In the genomic region with DNA sequence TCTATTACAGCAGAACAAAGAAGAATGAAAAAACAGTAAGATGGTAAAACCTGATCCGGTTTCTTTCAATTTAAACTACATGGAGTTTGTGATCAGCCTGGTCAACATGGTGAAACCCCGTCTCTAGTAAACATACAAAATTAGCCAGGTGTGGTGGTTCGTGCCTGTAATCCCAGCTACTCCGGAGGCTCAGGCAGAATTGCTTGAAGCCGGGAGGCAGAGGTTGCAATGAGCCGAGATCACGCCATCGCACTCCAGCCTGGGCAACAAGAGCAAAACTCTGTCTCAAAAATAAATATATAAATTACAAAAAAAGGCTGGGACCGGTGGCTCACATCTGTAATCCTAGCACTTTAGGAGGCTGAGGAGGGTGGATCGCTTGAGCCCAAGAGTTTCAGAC, we compare ENCODE assay signal across 13 cellular contexts. TPM values are rescaled to one million over a fixed set of nuclear protein-coding genes. Genes with fewer than 3 reads are reported as not detected.
DNase-seq lines count a peak whose midpoint lies in the region; ATAC-seq, FAIRE-seq and TF ChIP-seq lines count a peak whose summit lies in the region.
"Not testable (repeated sequence)": the region's sequence is repeated elsewhere in the genome, so short reads cannot be mapped to it uniquely, and the experiment has no call there.
"Had no signal": no experiment of that assay in that cellular context is flagged by ENCODE, and none has a peak within 500 bp of the region (broad histone marks: within the 10 kb centered on the region; RNA-seq: fewer than 3 reads in every experiment).

No MANE protein-coding gene starts in this region.

- ATAC-seq in PC-3; activated CD8-positive, alpha-beta T cell treated with anti-CD3 and anti-CD28 coated beads for 36 hours; GM12878; upper lobe of right lung: not testable (repeated sequence)

- peaks cover 55% of the 10 kb centered on the region for H4K20me1 ChIP-seq in PC-3 (ENCODE audit: low read length)
- not testable (repeated sequence) for H4K20me1 ChIP-seq in GM12878 (ENCODE audit: control insufficient read depth, insufficient read depth)

- H3K27me3 ChIP-seq in PC-3 (ENCODE audit: low read length); GM12878 (replicated peaks in 1 of 2; ENCODE audit: control insufficient read depth in 2 of 2, insufficient read depth in 2 of 2, low read length in 1 of 2); esophagus muscularis mucosa; rectal smooth muscle tissue (ENCODE audit: control insufficient read depth, insufficient read depth, low read length); upper lobe of right lung: not testable (repeated sequence)

- in situ Hi-C loops in GM12878 (cut with MboI) = loop anchor here (5.0 kb wide), 1 partner anchor 137 kb away; no protein-coding TSS in a partner anchor

- BruUV-seq in Calu3 (replicated peaks; lab: Mats Ljungman, UMichigan); PC-3 (replicated peaks; lab: Mats Ljungman, UMichigan); GM12878 (replicated peaks; lab: Mats Ljungman, UMichigan): not testable (repeated sequence)

- H3K79me2 ChIP-seq in PC-3 (ENCODE audit: low read length) = peaks cover 90% of the 10 kb centered on the region
- peaks cover 55% of the 10 kb centered on the region for H3K79me2 ChIP-seq in GM12878 (ENCODE audit: control insufficient read depth, insufficient read depth, low read length)

- POLR2A ChIA-PET in PC-3 (lab: Charles Lee; ENCODE audit: unreplicated experiment) = interaction anchor here (0.6 to 1.4 kb wide), 3 partner anchors 12 to 32 kb away, joined by 4 to 16 read pairs (median 4); no protein-coding TSS in a partner anchor
- POLR2A ChIA-PET in activated CD8-positive, alpha-beta T cell treated with anti-CD3 and anti-CD28 coated beads for 36 hours (lab: Charles Lee) = interaction anchor here (0.5 to 6.0 kb wide), 6 partner anchors 9 to 1764 kb away, joined by 3 to 46 read pairs (median 11); a partner anchor contains a TSS
- POLR2A ChIA-PET in GM12878 (lab: Charles Lee) = interaction anchor here (0.6 to 3.0 kb wide), 10 partner anchors 15 to 392 kb away, joined by 3 to 11 read pairs (median 4); a partner anchor contains a TSS

- peaks cover 62% of the 10 kb centered on the region for H3K36me3 ChIP-seq in PC-3 (ENCODE audit: low read depth, low read length)
- peaks cover 7 to 40% of the 10 kb centered on the region in 2 experiments for H3K36me3 ChIP-seq in GM12878 (ENCODE audit: control insufficient read depth in 2 of 2, insufficient read depth in 2 of 2, low read length in 1 of 2)
- peaks cover 46 to 79% (median 66%) of the 10 kb centered on the region in 4 donors for H3K36me3 ChIP-seq in esophagus muscularis mucosa
- H3K36me3 ChIP-seq in rectal smooth muscle tissue (ENCODE audit: control insufficient read depth, insufficient read depth, low read length) = peaks cover 28% of the 10 kb centered on the region
- peaks cover 77% of the 10 kb centered on the region for H3K36me3 ChIP-seq in upper lobe of right lung

- SMC1A ChIA-PET in GM12878 (lab: Charles Lee; ENCODE audit: uncharacterized antibody, unreplicated experiment) = interaction anchor here (0.6 to 6.0 kb wide), 15 partner anchors 8 to 135 kb away, joined by 3 to 51 read pairs (median 4); a partner anchor contains a TSS

- H3K27me3 Mint-ChIP-seq in Calu3 (ENCODE audit: unreplicated experiment); activated CD8-positive, alpha-beta T cell treated with anti-CD3 and anti-CD28 coated beads for 36 hours: not testable (repeated sequence)

- CTCF ChIA-PET in Calu3 (lab: Charles Lee) = interaction anchor here (0.8 to 1.6 kb wide), 2 partner anchors 10 to 73 kb away, joined by 4 to 5 read pairs; no protein-coding TSS in a partner anchor
- CTCF ChIA-PET in PC-3 (lab: Charles Lee) = not testable (repeated sequence)
- CTCF ChIA-PET in activated CD8-positive, alpha-beta T cell treated with anti-CD3 and anti-CD28 coated beads for 36 hours (lab: Charles Lee) = interaction anchor here (1.2 to 6.1 kb wide), 4 partner anchors 48 to 123 kb away, joined by 3 to 78 read pairs (median 6); a partner anchor contains a TSS
- CTCF ChIA-PET in GM12878 (lab: Yijun Ruan, JAX) = interaction anchor here (0.6 to 6.4 kb wide), 5 partner anchors 15 to 135 kb away, joined by 3 to 84 read pairs (median 15); no protein-coding TSS in a partner anchor

- not testable (repeated sequence) for H3K4me3 Mint-ChIP-seq in Calu3 (ENCODE audit: low read depth, unreplicated experiment)
- H3K4me3 Mint-ChIP-seq in activated CD8-positive, alpha-beta T cell treated with anti-CD3 and anti-CD28 coated beads for 36 hours = peak overlapping the region; percentile 38

- H2AFZ ChIP-seq in PC-3 (ENCODE audit: low read length); GM12878 (ENCODE audit: control insufficient read depth, low read depth, low read length): not testable (repeated sequence)

- peak overlapping the region; percentile 88 for H3K4me2 ChIP-seq in PC-3 (ENCODE audit: low read length)
- H3K4me2 ChIP-seq in GM12878 (ENCODE audit: control insufficient read depth, insufficient read depth) = peak overlapping the region; percentile 80; the same call in 1 of the 2 replicates

- not testable (repeated sequence) for DNase-seq in Calu3; PC-3; activated CD8-positive, alpha-beta T cell treated with anti-CD3 and anti-CD28 coated beads for 36 hours; GM12878 (ENCODE audit: low read depth, low spot score); esophagus muscularis mucosa (ENCODE audit: extremely low spot score); upper lobe of right lung
- DNase-seq in mesenteric fat pad (ENCODE audit: low spot score) = peak; percentile 12

- H3K27ac Mint-ChIP-seq in Calu3 (ENCODE audit: unreplicated experiment) = peak overlapping the region; percentile 13
- H3K27ac Mint-ChIP-seq in activated CD8-positive, alpha-beta T cell treated with anti-CD3 and anti-CD28 coated beads for 36 hours = peak overlapping the region; percentile 70

- TF ChIP-seq EP300 in GM12878 (IDR thresholded peaks at IDR 0.05; ENCODE audit: borderline replicate concordance in 1 of 2, control insufficient read depth in 1 of 2, low read depth in 2 of 2, low read length in 2 of 2); esophagus muscularis mucosa (IDR thresholded peaks at IDR 0.05): not testable (repeated sequence)

- RAD21 ChIA-PET in GM12878 (lab: Charles Lee; ENCODE audit: unreplicated experiment) = interaction anchor here (0.7 to 6.4 kb wide), 5 partner anchors 48 to 73 kb away, joined by 3 to 49 read pairs (median 3); a partner anchor contains a TSS

- peak overlapping the region; percentile 49 for H3K9ac ChIP-seq in PC-3 (ENCODE audit: low read length)
- not testable (repeated sequence) for H3K9ac ChIP-seq in GM12878 (ENCODE audit: control insufficient read depth, insufficient read depth, low read length); rectal smooth muscle tissue (ENCODE audit: low read length)

- not testable (repeated sequence) for H3K9me3 Mint-ChIP-seq in Calu3 (ENCODE audit: low read depth, unreplicated experiment); activated CD8-positive, alpha-beta T cell treated with anti-CD3 and anti-CD28 coated beads for 36 hours

- not testable (repeated sequence) for H3K36me3 Mint-ChIP-seq in Calu3 (ENCODE audit: insufficient read depth, unreplicated experiment)
- peaks cover 52% of the 10 kb centered on the region for H3K36me3 Mint-ChIP-seq in activated CD8-positive, alpha-beta T cell treated with anti-CD3 and anti-CD28 coated beads for 36 hours (ENCODE audit: low read depth)

- peaks cover 24% of the 10 kb centered on the region for H3F3A ChIP-seq in PC-3 (ENCODE audit: low read length, unreplicated experiment)

- H3K4me3 ChIP-seq in PC-3 (ENCODE audit: low read length) = peak overlapping the region; percentile 80
- peak overlapping the region; percentile 99 for H3K4me3 ChIP-seq in GM12878
- peak overlapping the region in 3 of 4 donors; percentile 10 to 29 (median 12) for H3K4me3 ChIP-seq in esophagus muscularis mucosa
- peak overlapping the region; percentile 11 for H3K4me3 ChIP-seq in rectal smooth muscle tissue (ENCODE audit: low read length)
- peak overlapping the region; percentile 15 for H3K4me3 ChIP-seq in upper lobe of right lung

- H3K4me1 ChIP-seq in PC-3 (ENCODE audit: insufficient read depth, low read length) = peaks cover 46% of the 10 kb centered on the region
- H3K4me1 ChIP-seq in GM12878 (ENCODE audit: control insufficient read depth, insufficient read depth, low read length) = peaks cover 10% of the 10 kb centered on the region
- peaks cover 41 to 52% (median 51%) of the 10 kb centered on the region in 4 donors for H3K4me1 ChIP-seq in esophagus muscularis mucosa
- H3K4me1 ChIP-seq in rectal smooth muscle tissue (ENCODE audit: control insufficient read depth, insufficient read depth, low read length) = peaks cover 15% of the 10 kb centered on the region
- H3K4me1 ChIP-seq in upper lobe of right lung = peaks cover 42% of the 10 kb centered on the region

- 96% methylated on average over 10 of the region's 10 CpGs for WGBS in GM12878 (ENCODE audit: insufficient coverage, insufficient replicate concordance, low lambda C conversion rate, missing lambda C conversion rate)
- 72% methylated on average over 10 of the region's 10 CpGs for WGBS in esophagus muscularis mucosa

- not testable (repeated sequence) for TF ChIP-seq POLR2A in GM12878 (IDR thresholded peaks at IDR 0.05; ENCODE audit: low read depth, low read length); esophagus muscularis mucosa (IDR thresholded peaks at IDR 0.05; ENCODE audit: low read depth)

- not testable (repeated sequence) for FAIRE-seq in GM12878 (lab: Jason Lieb, UNC)

- intact Hi-C loops in Calu3 (cut with micrococcal nuclease; ENCODE audit: unreplicated experiment); activated CD8-positive, alpha-beta T cell treated with anti-CD3 and anti-CD28 coated beads for 36 hours (cut with micrococcal nuclease); GM12878 (cut with micrococcal nuclease; ENCODE audit: unreplicated experiment); esophagus muscularis mucosa (cut with DNase I); upper lobe of right lung (cut with DNase I): not testable (repeated sequence)
- intact Hi-C loops in PC-3 (cut with micrococcal nuclease) = loop anchor here (2.0 to 5.0 kb wide), 3 partner anchors 38 to 183 kb away; a partner anchor contains a TSS

- H3K27ac ChIP-seq in PC-3 (ENCODE audit: low read length) = peak overlapping the region; percentile 55
- not testable (repeated sequence) for H3K27ac ChIP-seq in GM12878 (ENCODE audit: control insufficient read depth, insufficient read depth); rectal smooth muscle tissue (ENCODE audit: low read depth, low read length)
- H3K27ac ChIP-seq in esophagus muscularis mucosa (replicated peaks in 1 of 4) = peak overlapping the region in 1 of 4 donors; percentile 21
- H3K27ac ChIP-seq in upper lobe of right lung = peak overlapping the region; percentile 18

- not testable (repeated sequence) for H3K9me3 ChIP-seq in PC-3 (ENCODE audit: low read length); GM12878 (replicated peaks; ENCODE audit: control insufficient read depth, insufficient read depth, low read length); esophagus muscularis mucosa; upper lobe of right lung

- peaks cover 25% of the 10 kb centered on the region for H3K4me1 Mint-ChIP-seq in Calu3 (ENCODE audit: low read depth, unreplicated experiment)
- H3K4me1 Mint-ChIP-seq in activated CD8-positive, alpha-beta T cell treated with anti-CD3 and anti-CD28 coated beads for 36 hours (ENCODE audit: low read depth) = peaks cover 36% of the 10 kb centered on the region

- TF ChIP-seq RAD21 in GM12878 (IDR thresholded peaks at IDR 0.05; ENCODE audit: insufficient read depth, low read depth, low read length) = not testable (repeated sequence)

- not testable (repeated sequence) for H3K9me2 ChIP-seq in PC-3 (replicated peaks; ENCODE audit: low read length)

- not testable (repeated sequence) for TF ChIP-seq CTCF in Calu3 (IDR thresholded peaks at IDR 0.05; ENCODE audit: unreplicated experiment); PC-3 (conservative IDR thresholded peaks at IDR 0.05; ENCODE audit: low read depth, low read length); activated CD8-positive, alpha-beta T cell treated with anti-CD3 and anti-CD28 coated beads for 36 hours (IDR thresholded peaks at IDR 0.05); GM12878 (IDR thresholded peaks at IDR 0.05 in 2 of 3, conservative IDR thresholded peaks at IDR 0.05 in 1 of 3; ENCODE audit: control insufficient read depth in 2 of 3, extremely low read depth in 1 of 3, insufficient read depth in 1 of 3, low read depth in 3 of 3, low read length in 3 of 3); esophagus muscularis mucosa (IDR thresholded peaks at IDR 0.05); upper lobe of right lung (IDR thresholded peaks at IDR 0.05)

RNA-seq across cellular contexts. Expression of a gene that starts 3.5 kb away (rescaled TPM):
- total RNA-seq in Calu3 (2022) (99.3 and 107 TPM in 2 replicates), PC-3 (2014; rRNA removed) (63.4 and 64.4 TPM in 2 replicates), GM12878 (2014; rRNA removed) (40.8 and 42.1 TPM in 2 replicates), GM12878 (2014; rRNA removed; fragmentation: Illumina TruSeq; extraction: Trizol) (42.8 and 44.4 TPM in 2 replicates), GM12878 (2021) (40.5 and 41.1 TPM in 2 replicates), esophagus muscularis mucosa (10 to 100 TPM; 25.8 to 41.5 (median 29.2) TPM), mesenteric fat pad (30.7 TPM), upper lobe of right lung (40.1 TPM)
- total RNA-seq in activated CD8-positive, alpha-beta T cell treated with anti-CD3 and anti-CD28 coated beads for 36 hours = 10 to 100 TPM; 68.1 to 71.3 TPM
- 216 and 221 TPM in 2 replicates for total RNA-seq in GM12878 (2013; cell fraction: nucleolus; rRNA removed)
- polyA plus RNA-seq in GM12878 (2011; ENCODE audit: low read depth) = 33.9 TPM
- polyA plus RNA-seq in GM12878 (2011; rRNA removed) (109 and 120 TPM in 2 replicates), GM12878 (2014; fragmentation: Illumina TruSeq; extraction: Trizol) (47.8 and 62.4 TPM in 2 replicates), GM12878 (2014; fragmentation: Nextera tagmentation; extraction: Ambion mirVana) (10 to 100 TPM; 11.7 to 15.1 TPM), GM12878 (2014; rRNA removed) (58.2 and 70.5 TPM in 2 replicates), GM12878 (2016; fragmentation: Nextera tagmentation; extraction: Ambion mirVana) (10 to 100 TPM; 39.5 to 46.9 TPM)
- polyA plus RNA-seq in GM12878 (2011; cell fraction: cytosol; rRNA removed) = 83.7 and 84.8 TPM in 2 replicates
- polyA plus RNA-seq in GM12878 (2011; cell fraction: nucleus; rRNA removed) = 141 and 162 TPM in 2 replicates
- polyA plus RNA-seq in GM12878 (2012) = 33.4 and 38.1 TPM in 2 replicates
- polyA minus RNA-seq in GM12878 (2011; rRNA and poly(A)+ RNA removed) = 90.9 and 110 TPM in 2 replicates
- 37.3 and 41.2 TPM in 2 replicates for polyA minus RNA-seq in GM12878 (2011; cell fraction: cytosol; rRNA and poly(A)+ RNA removed)
- 77.4 and 88.9 TPM in 2 replicates for polyA minus RNA-seq in GM12878 (2011; cell fraction: nucleus; rRNA and poly(A)+ RNA removed)

RNA-seq across cellular contexts. Expression of a gene that starts 10.7 kb away (rescaled TPM):
- not detected in 2 replicates for total RNA-seq in Calu3 (2022)
- not detected in 2 replicates for total RNA-seq in PC-3 (2014; rRNA removed)
- total RNA-seq in activated CD8-positive, alpha-beta T cell treated with anti-CD3 and anti-CD28 coated beads for 36 hours = not detected
- total RNA-seq in GM12878 (2013; cell fraction: nucleolus; rRNA removed) = 0.56 TPM in 1 of 2 replicates, not detected in the other
- 0.40 TPM in 1 of 2 replicates, not detected in the other for total RNA-seq in GM12878 (2014; rRNA removed)
- not detected in 2 replicates for total RNA-seq in GM12878 (2014; rRNA removed; fragmentation: Illumina TruSeq; extraction: Trizol)
- total RNA-seq in GM12878 (2021) = not detected in 2 replicates
- not detected for polyA plus RNA-seq in GM12878 (2011; ENCODE audit: low read depth)
- not detected in 2 replicates for polyA plus RNA-seq in GM12878 (2011; rRNA removed)
- polyA plus RNA-seq in GM12878 (2011; cell fraction: cytosol; rRNA removed) = 0.04 and 0.05 TPM in 2 replicates
- polyA plus RNA-seq in GM12878 (2011; cell fraction: nucleus; rRNA removed) = 0.10 and 0.12 TPM in 2 replicates
- 0.11 and 0.12 TPM in 2 replicates for polyA plus RNA-seq in GM12878 (2012)
- not detected in 2 replicates for polyA plus RNA-seq in GM12878 (2014; fragmentation: Illumina TruSeq; extraction: Trizol)
- polyA plus RNA-seq in GM12878 (2014; fragmentation: Nextera tagmentation; extraction: Ambion mirVana) = not detected
- 0.10 and 0.16 TPM in 2 replicates for polyA plus RNA-seq in GM12878 (2014; rRNA removed)
- polyA plus RNA-seq in GM12878 (2016; fragmentation: Nextera tagmentation; extraction: Ambion mirVana) = under 1 TPM in 1 of 2 experiments, not detected in 1; 0.39 TPM
- 0.62 TPM in 1 of 2 replicates, not detected in the other for polyA minus RNA-seq in GM12878 (2011; rRNA and poly(A)+ RNA removed)
- polyA minus RNA-seq in GM12878 (2011; cell fraction: cytosol; rRNA and poly(A)+ RNA removed) = not detected in 2 replicates
- 0.67 and 1.1 TPM in 2 replicates for polyA minus RNA-seq in GM12878 (2011; cell fraction: nucleus; rRNA and poly(A)+ RNA removed)
- not detected for total RNA-seq in esophagus muscularis mucosa
- not detected for total RNA-seq in mesenteric fat pad
- total RNA-seq in upper lobe of right lung = not detected
- total RNA-seq: H4, renal cortical epithelial cell, SJSA1, temporal lobe had no signal
- polyA plus RNA-seq: BJ had no signal

RNA-seq across cellular contexts. Expression of a gene that starts 19.6 kb away (rescaled TPM):
- total RNA-seq in Calu3 (2022) (34.4 and 34.7 TPM in 2 replicates), PC-3 (2014; rRNA removed) (14.7 and 18.8 TPM in 2 replicates), GM12878 (2014; rRNA removed) (6.8 and 10.6 TPM in 2 replicates), GM12878 (2014; rRNA removed; fragmentation: Illumina TruSeq; extraction: Trizol) (12.5 and 13.0 TPM in 2 replicates), GM12878 (2021) (13.1 and 16.7 TPM in 2 replicates), esophagus muscularis mucosa (10 to 100 TPM; 23.0 to 36.8 (median 32.3) TPM), mesenteric fat pad (31.8 TPM), upper lobe of right lung (49.9 TPM)
- 10 to 100 TPM; 21.6 to 24.1 TPM for total RNA-seq in activated CD8-positive, alpha-beta T cell treated with anti-CD3 and anti-CD28 coated beads for 36 hours
- total RNA-seq in GM12878 (2013; cell fraction: nucleolus; rRNA removed) = 34.5 and 36.9 TPM in 2 replicates
- 12.1 TPM for polyA plus RNA-seq in GM12878 (2011; ENCODE audit: low read depth)
- polyA plus RNA-seq in GM12878 (2011; rRNA removed) (61.5 and 77.0 TPM in 2 replicates), GM12878 (2014; fragmentation: Illumina TruSeq; extraction: Trizol) (13.9 and 16.5 TPM in 2 replicates), GM12878 (2014; fragmentation: Nextera tagmentation; extraction: Ambion mirVana) (10 to 100 TPM; 25.2 to 30.3 TPM), GM12878 (2014; rRNA removed) (11.0 and 12.0 TPM in 2 replicates), GM12878 (2016; fragmentation: Nextera tagmentation; extraction: Ambion mirVana) (10 to 100 TPM; 12.4 to 13.6 TPM)
- polyA plus RNA-seq in GM12878 (2011; cell fraction: cytosol; rRNA removed) = 34.2 and 49.2 TPM in 2 replicates
- polyA plus RNA-seq in GM12878 (2011; cell fraction: nucleus; rRNA removed) = 30.1 and 40.6 TPM in 2 replicates
- 12.2 and 18.3 TPM in 2 replicates for polyA plus RNA-seq in GM12878 (2012)
- polyA minus RNA-seq in GM12878 (2011; rRNA and poly(A)+ RNA removed) = 52.5 and 66.0 TPM in 2 replicates
- polyA minus RNA-seq in GM12878 (2011; cell fraction: cytosol; rRNA and poly(A)+ RNA removed) = 12.6 and 21.1 TPM in 2 replicates
- 10.4 and 20.4 TPM in 2 replicates for polyA minus RNA-seq in GM12878 (2011; cell fraction: nucleus; rRNA and poly(A)+ RNA removed)

RNA-seq across cellular contexts. Expression of a gene that starts 47.6 kb away (rescaled TPM):
- total RNA-seq in Calu3 (2022) (69.2 and 97.6 TPM in 2 replicates), PC-3 (2014; rRNA removed) (65.9 and 70.8 TPM in 2 replicates), GM12878 (2014; rRNA removed) (71.2 and 84.4 TPM in 2 replicates), GM12878 (2014; rRNA removed; fragmentation: Illumina TruSeq; extraction: Trizol) (40.4 and 44.9 TPM in 2 replicates), GM12878 (2021) (113 and 116 TPM in 2 replicates), esophagus muscularis mucosa (100 to 1,000 TPM in 2 of 4 donors, 10 to 100 TPM in 2; 54.0 to 130 (median 91.8) TPM), mesenteric fat pad (150 TPM), upper lobe of right lung (220 TPM)
- 100 to 1,000 TPM; 147 to 150 TPM for total RNA-seq in activated CD8-positive, alpha-beta T cell treated with anti-CD3 and anti-CD28 coated beads for 36 hours
- total RNA-seq in GM12878 (2013; cell fraction: nucleolus; rRNA removed) = 184 and 208 TPM in 2 replicates
- 23.2 TPM for polyA plus RNA-seq in GM12878 (2011; ENCODE audit: low read depth)
- polyA plus RNA-seq in GM12878 (2011; rRNA removed) (48.7 and 88.1 TPM in 2 replicates), GM12878 (2014; fragmentation: Illumina TruSeq; extraction: Trizol) (64.4 and 80.8 TPM in 2 replicates), GM12878 (2014; fragmentation: Nextera tagmentation; extraction: Ambion mirVana) (10 to 100 TPM in 1 of 2 experiments, 1 to 10 TPM in 1; 8.1 to 10.6 TPM), GM12878 (2014; rRNA removed) (87.0 and 89.9 TPM in 2 replicates), GM12878 (2016; fragmentation: Nextera tagmentation; extraction: Ambion mirVana) (10 to 100 TPM; 57.1 to 58.9 TPM)
- polyA plus RNA-seq in GM12878 (2011; cell fraction: cytosol; rRNA removed) = 48.3 and 60.5 TPM in 2 replicates
- polyA plus RNA-seq in GM12878 (2011; cell fraction: nucleus; rRNA removed) = 206 and 248 TPM in 2 replicates
- 53.2 and 56.8 TPM in 2 replicates for polyA plus RNA-seq in GM12878 (2012)
- 109 and 114 TPM in 2 replicates for polyA minus RNA-seq in GM12878 (2011; rRNA and poly(A)+ RNA removed)
- polyA minus RNA-seq in GM12878 (2011; cell fraction: cytosol; rRNA and poly(A)+ RNA removed) = 29.7 and 31.8 TPM in 2 replicates
- polyA minus RNA-seq in GM12878 (2011; cell fraction: nucleus; rRNA and poly(A)+ RNA removed) = 67.3 and 125 TPM in 2 replicates

Comparison
In these comparisons a context has a peak if more than half of its experiments do, and no peak if none do; other contexts are left out.
1. H3K4me3 ChIP-seq: peak in every context shown above with its lines; median percentile 99 in GM12878; 80 in PC-3; 15 in upper lobe of right lung; 12 in esophagus muscularis mucosa; 11 in rectal smooth muscle tissue.